In genomic region chr18:59834267-59834666, GRCh38 we compare ENCODE assay signal across 11 cellular contexts.
DNase-seq lines count a peak whose midpoint lies in the region; ATAC-seq and TF ChIP-seq lines count a peak whose summit lies in the region.
"Had no signal": no experiment of that assay in that cellular context is flagged by ENCODE, and none has a peak within 500 bp of the region (broad histone marks: within the 10 kb centered on the region; RNA-seq: fewer than 3 reads in every experiment).

No MANE protein-coding gene starts in this region.

- no peak for TF ChIP-seq EP300 in sigmoid colon (IDR thresholded peaks at IDR 0.05)

- H3K9me3 ChIP-seq in sigmoid colon: no peaks in the 10 kb centered on the region
- no peaks in the 10 kb centered on the region for H3K9me3 ChIP-seq in CD8-positive, alpha-beta memory T cell (ENCODE audit: low read length)

- peaks cover 12% of the 10 kb centered on the region for H3K27me3 Mint-ChIP-seq in activated T-cell treated with anti-CD3 and anti-CD28 coated beads, Interleukin-2, amount 50 U/mL, for 24 hours
- H3K27me3 Mint-ChIP-seq in CD8-positive, alpha-beta memory T cell: peaks cover 0 to 6% of the 10 kb centered on the region in 2 donors

- CTCF ChIA-PET in CD8-positive, alpha-beta memory T cell (lab: Charles Lee): no interaction called here

- no peaks in the 10 kb centered on the region for H3K27me3 ChIP-seq in sigmoid colon
- H3K27me3 ChIP-seq in CD8-positive, alpha-beta memory T cell (ENCODE audit: insufficient read depth, low read length, poor library complexity, severe bottlenecking): no peaks in the 10 kb centered on the region

- POLR2A ChIA-PET in CD8-positive, alpha-beta memory T cell (lab: Charles Lee): no interaction called here

- no peak for TF ChIP-seq POLR2A in sigmoid colon (IDR thresholded peaks at IDR 0.05)

- H3K4me1 ChIP-seq in sigmoid colon: no peaks in the 10 kb centered on the region
- H3K4me1 ChIP-seq in CD8-positive, alpha-beta memory T cell (ENCODE audit: insufficient read depth, low read length): no peaks in the 10 kb centered on the region

- ATAC-seq in GM21786 (IDR thresholded peaks at IDR 0.05; ENCODE audit: unreplicated experiment) (peak; percentile 30), HG03196 (IDR thresholded peaks at IDR 0.05; ENCODE audit: unreplicated experiment) (peak; percentile 36)

- H3K4me3 Mint-ChIP-seq in activated T-cell treated with anti-CD3 and anti-CD28 coated beads, Interleukin-2, amount 50 U/mL, for 24 hours: no peak overlapping the region
- no peak overlapping the region for H3K4me3 Mint-ChIP-seq in CD8-positive, alpha-beta memory T cell
- H3K4me3 Mint-ChIP-seq: natural killer cell treated with Interleukin-12 subunit alpha and Interleukin-12 subunit beta and Interleukin-15 and Interleukin-18, amount 100 ng/mL, for 72 hours had no signal

- intact Hi-C loops in sigmoid colon (cut with DNase I): loop anchor here (10.0 kb wide), 1 partner anchor 151 kb away; no protein-coding TSS in a partner anchor

- DNase-seq in activated T-cell treated with anti-CD3 and anti-CD28 coated beads, Interleukin-2, amount 50 U/mL, for 24 hours: no peak
- DNase-seq in activated T-cell treated with anti-CD3 and anti-CD28 coated beads, Interleukin-2, amount 50 U/mL, for 1 hour: no peak
- DNase-seq in sigmoid colon: peak; percentile 14
- no peak for DNase-seq in SHP77 treated with DMSO at 0.1 percent for 48 hours (lab: John Stamatoyannopoulos, UW)
- no peak for DNase-seq in dermis blood vessel endothelial cell
- DNase-seq in CD8-positive, alpha-beta memory T cell: no peak
- DNase-seq: ACHN, NCI-H1417 treated with DMSO at 0.1 percent for 48 hours had no signal

- H3K36me3 ChIP-seq in sigmoid colon: no peaks in the 10 kb centered on the region
- H3K36me3 ChIP-seq in CD8-positive, alpha-beta memory T cell (ENCODE audit: insufficient read depth, low read length): no peaks in the 10 kb centered on the region

- no peaks in the 10 kb centered on the region for H3K9me3 Mint-ChIP-seq in activated T-cell treated with anti-CD3 and anti-CD28 coated beads, Interleukin-2, amount 50 U/mL, for 24 hours
- H3K9me3 Mint-ChIP-seq in CD8-positive, alpha-beta memory T cell: no peaks in the 10 kb centered on the region
- H3K9me3 Mint-ChIP-seq: natural killer cell treated with Interleukin-12 subunit alpha and Interleukin-12 subunit beta and Interleukin-15 and Interleukin-18, amount 100 ng/mL, for 72 hours had no signal

- H3K4me3 ChIP-seq in sigmoid colon: no peak overlapping the region
- no peak overlapping the region for H3K4me3 ChIP-seq in CD8-positive, alpha-beta memory T cell (ENCODE audit: low read length)

- peak overlapping the region; percentile 71 for H3K27ac Mint-ChIP-seq in activated T-cell treated with anti-CD3 and anti-CD28 coated beads, Interleukin-2, amount 50 U/mL, for 24 hours
- H3K27ac Mint-ChIP-seq in CD8-positive, alpha-beta memory T cell: peak overlapping the region in 1 of 8 donors; percentile 11
- H3K27ac Mint-ChIP-seq: natural killer cell treated with Interleukin-12 subunit alpha and Interleukin-12 subunit beta and Interleukin-15 and Interleukin-18, amount 100 ng/mL, for 72 hours had no signal

- WGBS in sigmoid colon, 2 donors: 78 to 83% methylated on average over 3 of the region's 3 CpGs

- H3K36me3 Mint-ChIP-seq in activated T-cell treated with anti-CD3 and anti-CD28 coated beads, Interleukin-2, amount 50 U/mL, for 24 hours (ENCODE audit: low read depth): no peaks in the 10 kb centered on the region
- H3K36me3 Mint-ChIP-seq in CD8-positive, alpha-beta memory T cell: no peaks in the 10 kb centered on the region
- H3K36me3 Mint-ChIP-seq: natural killer cell treated with Interleukin-12 subunit alpha and Interleukin-12 subunit beta and Interleukin-15 and Interleukin-18, amount 100 ng/mL, for 72 hours had no signal

- peaks cover 13% of the 10 kb centered on the region for H3K4me1 Mint-ChIP-seq in activated T-cell treated with anti-CD3 and anti-CD28 coated beads, Interleukin-2, amount 50 U/mL, for 24 hours (ENCODE audit: low read depth)
- peaks cover 0 to 11% (median 2%) of the 10 kb centered on the region in 3 donors for H3K4me1 Mint-ChIP-seq in CD8-positive, alpha-beta memory T cell

- H3K27ac ChIP-seq in sigmoid colon: no peak overlapping the region
- H3K27ac ChIP-seq in CD8-positive, alpha-beta memory T cell (ENCODE audit: low read depth, low read length): no peak overlapping the region

- TF ChIP-seq CTCF in sigmoid colon (IDR thresholded peaks at IDR 0.05): no peak
